ENCODE assay signal across 1 cellular context in the genomic region with DNA sequence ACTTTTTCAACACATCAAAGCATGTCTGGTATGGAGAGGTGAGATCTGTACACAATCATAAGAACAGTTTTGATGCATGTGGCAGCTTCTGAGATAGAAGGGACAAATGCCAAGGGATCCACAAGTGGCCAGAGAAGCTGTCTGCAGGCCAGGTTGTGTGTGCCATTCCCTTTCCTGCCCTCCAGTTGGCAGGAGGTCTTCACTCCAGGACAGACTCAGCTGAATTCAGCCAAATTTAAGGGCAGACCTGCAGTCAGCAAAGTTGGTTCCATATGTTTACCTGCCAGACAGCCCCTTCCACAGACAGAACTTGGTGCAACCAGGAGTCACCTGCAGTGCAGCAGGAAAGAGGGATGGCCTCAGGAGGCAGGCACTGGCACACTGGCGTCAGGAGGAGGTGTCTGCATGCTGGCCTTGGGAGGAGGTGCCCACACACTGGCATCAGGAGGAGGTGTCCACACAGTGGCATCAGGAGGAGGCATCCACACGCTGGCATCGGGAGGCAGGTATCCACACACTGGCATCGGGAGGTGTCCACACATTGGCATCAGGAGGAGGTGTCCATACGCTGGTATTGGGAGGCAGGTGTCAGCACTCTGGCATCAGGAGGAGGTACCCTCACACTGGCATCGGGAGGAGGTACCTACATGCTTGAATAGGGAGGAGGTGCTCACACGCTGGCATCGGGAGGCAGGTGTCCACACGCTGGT.
TF ChIP-seq lines count a peak whose summit lies in the region.

No MANE protein-coding gene starts in this region.

TF ChIP-seq in HepG2, 621 proteins besides CTCF, POLR2A, EP300 and RAD21 (continued from another document):
- TF ChIP-seq, protein P1, sequence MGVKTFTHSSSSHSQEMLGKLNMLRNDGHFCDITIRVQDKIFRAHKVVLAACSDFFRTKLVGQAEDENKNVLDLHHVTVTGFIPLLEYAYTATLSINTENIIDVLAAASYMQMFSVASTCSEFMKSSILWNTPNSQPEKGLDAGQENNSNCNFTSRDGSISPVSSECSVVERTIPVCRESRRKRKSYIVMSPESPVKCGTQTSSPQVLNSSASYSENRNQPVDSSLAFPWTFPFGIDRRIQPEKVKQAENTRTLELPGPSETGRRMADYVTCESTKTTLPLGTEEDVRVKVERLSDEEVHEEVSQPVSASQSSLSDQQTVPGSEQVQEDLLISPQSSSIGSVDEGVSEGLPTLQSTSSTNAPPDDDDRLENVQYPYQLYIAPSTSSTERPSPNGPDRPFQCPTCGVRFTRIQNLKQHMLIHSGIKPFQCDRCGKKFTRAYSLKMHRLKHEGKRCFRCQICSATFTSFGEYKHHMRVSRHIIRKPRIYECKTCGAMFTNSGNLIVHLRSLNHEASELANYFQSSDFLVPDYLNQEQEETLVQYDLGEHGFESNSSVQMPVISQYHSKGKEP (CRISPR knock-in tag; IDR thresholded peaks at IDR 0.05): no peak
- TF ChIP-seq ZNF530 (CRISPR knock-in tag; IDR thresholded peaks at IDR 0.05; ENCODE audit: low read depth): no peak
- TF ChIP-seq TBX2 (CRISPR knock-in tag; IDR thresholded peaks at IDR 0.05; ENCODE audit: borderline replicate concordance): no peak
- TF ChIP-seq XRCC5 (optimal IDR thresholded peaks at IDR 0.05; ENCODE audit: low read length): no peak
- no peak for TF ChIP-seq TOE1 (CRISPR knock-in tag; IDR thresholded peaks at IDR 0.05)
- TF ChIP-seq ZNF558 (CRISPR knock-in tag; IDR thresholded peaks at IDR 0.05; ENCODE audit: borderline replicate concordance): no peak
- no peak for TF ChIP-seq ZFP62 (CRISPR knock-in tag; IDR thresholded peaks at IDR 0.05)
- TF ChIP-seq, protein P2, sequence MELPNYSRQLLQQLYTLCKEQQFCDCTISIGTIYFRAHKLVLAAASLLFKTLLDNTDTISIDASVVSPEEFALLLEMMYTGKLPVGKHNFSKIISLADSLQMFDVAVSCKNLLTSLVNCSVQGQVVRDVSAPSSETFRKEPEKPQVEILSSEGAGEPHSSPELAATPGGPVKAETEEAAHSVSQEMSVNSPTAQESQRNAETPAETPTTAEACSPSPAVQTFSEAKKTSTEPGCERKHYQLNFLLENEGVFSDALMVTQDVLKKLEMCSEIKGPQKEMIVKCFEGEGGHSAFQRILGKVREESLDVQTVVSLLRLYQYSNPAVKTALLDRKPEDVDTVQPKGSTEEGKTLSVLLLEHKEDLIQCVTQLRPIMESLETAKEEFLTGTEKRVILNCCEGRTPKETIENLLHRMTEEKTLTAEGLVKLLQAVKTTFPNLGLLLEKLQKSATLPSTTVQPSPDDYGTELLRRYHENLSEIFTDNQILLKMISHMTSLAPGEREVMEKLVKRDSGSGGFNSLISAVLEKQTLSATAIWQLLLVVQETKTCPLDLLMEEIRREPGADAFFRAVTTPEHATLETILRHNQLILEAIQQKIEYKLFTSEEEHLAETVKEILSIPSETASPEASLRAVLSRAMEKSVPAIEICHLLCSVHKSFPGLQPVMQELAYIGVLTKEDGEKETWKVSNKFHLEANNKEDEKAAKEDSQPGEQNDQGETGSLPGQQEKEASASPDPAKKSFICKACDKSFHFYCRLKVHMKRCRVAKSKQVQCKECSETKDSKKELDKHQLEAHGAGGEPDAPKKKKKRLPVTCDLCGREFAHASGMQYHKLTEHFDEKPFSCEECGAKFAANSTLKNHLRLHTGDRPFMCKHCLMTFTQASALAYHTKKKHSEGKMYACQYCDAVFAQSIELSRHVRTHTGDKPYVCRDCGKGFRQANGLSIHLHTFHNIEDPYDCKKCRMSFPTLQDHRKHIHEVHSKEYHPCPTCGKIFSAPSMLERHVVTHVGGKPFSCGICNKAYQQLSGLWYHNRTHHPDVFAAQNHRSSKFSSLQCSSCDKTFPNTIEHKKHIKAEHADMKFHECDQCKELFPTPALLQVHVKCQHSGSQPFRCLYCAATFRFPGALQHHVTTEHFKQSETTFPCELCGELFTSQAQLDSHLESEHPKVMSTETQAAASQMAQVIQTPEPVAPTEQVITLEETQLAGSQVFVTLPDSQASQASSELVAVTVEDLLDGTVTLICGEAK (IDR thresholded peaks at IDR 0.05): no peak
- TF ChIP-seq, protein P2 (CRISPR knock-in tag; IDR thresholded peaks at IDR 0.05): no peak
- TF ChIP-seq, protein P3, sequence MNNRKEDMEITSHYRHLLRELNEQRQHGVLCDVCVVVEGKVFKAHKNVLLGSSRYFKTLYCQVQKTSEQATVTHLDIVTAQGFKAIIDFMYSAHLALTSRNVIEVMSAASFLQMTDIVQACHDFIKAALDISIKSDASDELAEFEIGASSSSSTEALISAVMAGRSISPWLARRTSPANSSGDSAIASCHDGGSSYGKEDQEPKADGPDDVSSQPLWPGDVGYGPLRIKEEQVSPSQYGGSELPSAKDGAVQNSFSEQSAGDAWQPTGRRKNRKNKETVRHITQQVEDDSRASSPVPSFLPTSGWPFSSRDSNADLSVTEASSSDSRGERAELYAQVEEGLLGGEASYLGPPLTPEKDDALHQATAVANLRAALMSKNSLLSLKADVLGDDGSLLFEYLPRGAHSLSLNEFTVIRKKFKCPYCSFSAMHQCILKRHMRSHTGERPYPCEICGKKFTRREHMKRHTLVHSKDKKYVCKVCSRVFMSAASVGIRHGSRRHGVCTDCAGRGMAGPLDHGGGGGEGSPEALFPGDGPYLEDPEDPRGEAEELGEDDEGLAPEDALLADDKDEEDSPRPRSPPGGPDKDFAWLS (CRISPR knock-in tag; IDR thresholded peaks at IDR 0.05; ENCODE audit: borderline replicate concordance): no peak
- TF ChIP-seq FOXJ3 (CRISPR knock-in tag; IDR thresholded peaks at IDR 0.05; ENCODE audit: borderline replicate concordance): no peak
- TF ChIP-seq, protein P4, sequence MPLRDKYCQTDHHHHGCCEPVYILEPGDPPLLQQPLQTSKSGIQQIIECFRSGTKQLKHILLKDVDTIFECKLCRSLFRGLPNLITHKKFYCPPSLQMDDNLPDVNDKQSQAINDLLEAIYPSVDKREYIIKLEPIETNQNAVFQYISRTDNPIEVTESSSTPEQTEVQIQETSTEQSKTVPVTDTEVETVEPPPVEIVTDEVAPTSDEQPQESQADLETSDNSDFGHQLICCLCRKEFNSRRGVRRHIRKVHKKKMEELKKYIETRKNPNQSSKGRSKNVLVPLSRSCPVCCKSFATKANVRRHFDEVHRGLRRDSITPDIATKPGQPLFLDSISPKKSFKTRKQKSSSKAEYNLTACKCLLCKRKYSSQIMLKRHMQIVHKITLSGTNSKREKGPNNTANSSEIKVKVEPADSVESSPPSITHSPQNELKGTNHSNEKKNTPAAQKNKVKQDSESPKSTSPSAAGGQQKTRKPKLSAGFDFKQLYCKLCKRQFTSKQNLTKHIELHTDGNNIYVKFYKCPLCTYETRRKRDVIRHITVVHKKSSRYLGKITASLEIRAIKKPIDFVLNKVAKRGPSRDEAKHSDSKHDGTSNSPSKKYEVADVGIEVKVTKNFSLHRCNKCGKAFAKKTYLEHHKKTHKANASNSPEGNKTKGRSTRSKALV (CRISPR knock-in tag; IDR thresholded peaks at IDR 0.05): no peak
- TF ChIP-seq U2AF1 (optimal IDR thresholded peaks at IDR 0.05; ENCODE audit: low read depth, low read length): no peak
- no peak for TF ChIP-seq ZNF282 (IDR thresholded peaks at IDR 0.05; ENCODE audit: partially characterized antibody)
- TF ChIP-seq HNRNPK (IDR thresholded peaks at IDR 0.05; ENCODE audit: low read depth, low read length, poor library complexity, severe bottlenecking): no peak
- TF ChIP-seq, protein P5, sequence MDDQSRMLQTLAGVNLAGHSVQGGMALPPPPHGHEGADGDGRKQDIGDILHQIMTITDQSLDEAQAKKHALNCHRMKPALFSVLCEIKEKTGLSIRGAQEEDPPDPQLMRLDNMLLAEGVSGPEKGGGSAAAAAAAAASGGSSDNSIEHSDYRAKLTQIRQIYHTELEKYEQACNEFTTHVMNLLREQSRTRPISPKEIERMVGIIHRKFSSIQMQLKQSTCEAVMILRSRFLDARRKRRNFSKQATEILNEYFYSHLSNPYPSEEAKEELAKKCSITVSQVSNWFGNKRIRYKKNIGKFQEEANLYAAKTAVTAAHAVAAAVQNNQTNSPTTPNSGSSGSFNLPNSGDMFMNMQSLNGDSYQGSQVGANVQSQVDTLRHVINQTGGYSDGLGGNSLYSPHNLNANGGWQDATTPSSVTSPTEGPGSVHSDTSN (CRISPR knock-in tag; IDR thresholded peaks at IDR 0.05; ENCODE audit: borderline replicate concordance): no peak
- TF ChIP-seq ZNF34 (CRISPR knock-in tag; IDR thresholded peaks at IDR 0.05; ENCODE audit: borderline replicate concordance): no peak
